ENCODE assay signal across 23 cellular contexts in genomic region chr9:37206121-37206620, GRCh38.
"Had no signal": no experiment of that assay in that cellular context is flagged by ENCODE, and none has a peak within 500 bp of the region (broad histone marks: within the 10 kb centered on the region; RNA-seq: fewer than 3 reads in every experiment).

No MANE protein-coding gene starts in this region.

- H3K36me3 ChIP-seq: colonic mucosa, thoracic aorta, WERI-Rb-1 had no signal

- H3K4me1 ChIP-seq: ascending aorta, colonic mucosa, parathyroid adenoma, upper lobe of left lung had no signal

- H3K9me3 ChIP-seq: colonic mucosa, thoracic aorta, upper lobe of left lung had no signal

- H3K4me2 ChIP-seq: smooth muscle cell had no signal

- H3K27ac ChIP-seq: ascending aorta, colonic mucosa, epithelial cell of prostate, foreskin keratinocyte, parathyroid adenoma, thoracic aorta, upper lobe of left lung, WERI-Rb-1 had no signal

- H3K4me3 Mint-ChIP-seq: activated CD4-positive, alpha-beta T cell treated with anti-CD3 and anti-CD28 coated beads for 36 hours; activated T-helper 17 cell treated with anti-CD3 and anti-CD28 coated beads, Interleukin-2, amount 50 U/mL, for 72 hours; central memory CD8-positive, alpha-beta T cell; endodermal cell; mesothelial cell of epicardium; nephron had no signal

- H3K27me3 Mint-ChIP-seq: activated CD4-positive, alpha-beta T cell treated with anti-CD3 and anti-CD28 coated beads for 36 hours; activated T-helper 17 cell treated with anti-CD3 and anti-CD28 coated beads, Interleukin-2, amount 50 U/mL, for 72 hours; central memory CD8-positive, alpha-beta T cell had no signal

- H3K27ac Mint-ChIP-seq: activated CD4-positive, alpha-beta T cell treated with anti-CD3 and anti-CD28 coated beads for 36 hours; endodermal cell; mesothelial cell of epicardium; nephron had no signal

- H3K79me2 ChIP-seq: parathyroid adenoma had no signal

- H3K9me3 Mint-ChIP-seq: activated T-helper 17 cell treated with anti-CD3 and anti-CD28 coated beads, Interleukin-2, amount 50 U/mL, for 72 hours; central memory CD8-positive, alpha-beta T cell had no signal

- ATAC-seq: activated CD4-positive, alpha-beta T cell treated with anti-CD3 and anti-CD28 coated beads for 36 hours; activated T-helper 17 cell treated with anti-CD3 and anti-CD28 coated beads, Interleukin-2, amount 50 U/mL, for 72 hours; foreskin keratinocyte; sciatic nerve had no signal

- H3K4me1 Mint-ChIP-seq: mesothelial cell of epicardium, nephron had no signal

- H3K4me3 ChIP-seq: ascending aorta, colonic mucosa, lung, smooth muscle cell, thoracic aorta, upper lobe of left lung had no signal

- DNase-seq: activated CD4-positive, alpha-beta T cell treated with anti-CD3 and anti-CD28 coated beads for 36 hours; activated CD4-positive, alpha-beta T cell treated with anti-CD3 and anti-CD28 coated beads, Interleukin-2, amount 50 U/mL, for 48 hours; activated naive CD4-positive, alpha-beta T cell; activated T-cell treated with anti-CD3 and anti-CD28 coated beads for 4 hours; colonic mucosa; endodermal cell; foreskin keratinocyte; hippocampal formation; islet precursor cell; stimulated activated CD4-positive, alpha-beta T cell treated with anti-CD3 and anti-CD28 coated beads, Interleukin-4, amount 100 ng/mL, for 1 hour; WERI-Rb-1 had no signal

- H3K27me3 ChIP-seq: ascending aorta, colonic mucosa, foreskin keratinocyte, upper lobe of left lung had no signal
